ENCODE assay signal across 8 cellular contexts in genomic region chr2:62457555-62457954, GRCh38. TPM values are rescaled to one million over a fixed set of nuclear protein-coding genes. Genes with fewer than 3 reads are reported as not detected.
DNase-seq lines count a peak whose midpoint lies in the region; ATAC-seq, FAIRE-seq and TF ChIP-seq lines count a peak whose summit lies in the region.

No MANE protein-coding gene starts in this region.

- H3K27me3 ChIP-seq in K562 (ENCODE audit: control insufficient read depth in 2 of 2, insufficient read depth in 2 of 2, low read length in 2 of 2) (peaks cover 0 to 10% of the 10 kb centered on the region in 2 experiments; a peak in 3 of 5 replicates), lower lobe of right lung (ENCODE audit: low read depth) (no peaks in the 10 kb centered on the region), tibial artery (no peaks in the 10 kb centered on the region)

- no peaks in the 10 kb centered on the region for H3K9me3 ChIP-seq in K562 (replicated peaks; ENCODE audit: control insufficient read depth, insufficient read depth, low read depth, low read length)
- H3K9me3 ChIP-seq in lower lobe of right lung, result no peaks in the 10 kb centered on the region
- H3K9me3 ChIP-seq in tibial artery, result no peaks in the 10 kb centered on the region

- H3K9me1 ChIP-seq in K562 (ENCODE audit: control insufficient read depth, insufficient read depth, low read length), result no peaks in the 10 kb centered on the region

- H3K36me3 Mint-ChIP-seq in activated T-cell treated with anti-CD3 and anti-CD28 coated beads, Interleukin-2, amount 50 U/mL, for 4 hours (ENCODE audit: insufficient read depth), result no peaks in the 10 kb centered on the region

- intact Hi-C loops in K562 (cut with micrococcal nuclease) (loop anchor here (1.0 to 10.0 kb wide), 6 partner anchors 250 to 845 kb away; partner anchors contain the start of gene EHBP1), lower lobe of right lung (cut with DNase I) (loop anchor here (2.0 kb wide), 1 partner anchor 317 kb away; no protein-coding TSS in a partner anchor), tibial artery (cut with DNase I; ENCODE audit: low total_unique reads) (loop anchor here (1.0 kb wide), 1 partner anchor 318 kb away; no protein-coding TSS in a partner anchor)

- no peaks in the 10 kb centered on the region for H4K20me1 ChIP-seq in K562 (replicated peaks; ENCODE audit: control insufficient read depth, insufficient read depth, low read length)

- DNase-seq in activated T-cell treated with anti-CD3 and anti-CD28 coated beads, Interleukin-2, amount 50 U/mL, for 4 hours, result no peak
- no peak for DNase-seq in activated T-cell treated with anti-CD3 and anti-CD28 coated beads, Interleukin-2, amount 50 U/mL, for 48 hours
- DNase-seq in K562 (ENCODE audit: extremely low read depth in 1 of 4, low spot score in 3 of 4), result no peak
- DNase-seq in lower lobe of right lung, result no peak
- no peak for DNase-seq in tibial artery
- DNase-seq in GM13976 (ENCODE audit: low spot score), result no peak
- DNase-seq in NCI-H1436 treated with DMSO at 0.1 percent for 48 hours (lab: John Stamatoyannopoulos, UW), result no peak

- peak overlapping the region; percentile 93; the same call in 1 of the 2 replicates for H2AFZ ChIP-seq in K562 (ENCODE audit: low read depth, low read length)

- H3K36me3 ChIP-seq in K562 (ENCODE audit: control insufficient read depth, insufficient read depth, low read length) (no peaks in the 10 kb centered on the region), lower lobe of right lung (no peaks in the 10 kb centered on the region), tibial artery (no peaks in the 10 kb centered on the region)

- H3K79me2 ChIP-seq in K562 (ENCODE audit: control insufficient read depth, insufficient read depth, low read length), result no peaks in the 10 kb centered on the region

- no peaks in the 10 kb centered on the region for H3K9me3 Mint-ChIP-seq in activated T-cell treated with anti-CD3 and anti-CD28 coated beads, Interleukin-2, amount 50 U/mL, for 4 hours

- no peak overlapping the region for H3K27ac ChIP-seq in K562 (ENCODE audit: extremely low read depth, low read depth, low read length)
- H3K27ac ChIP-seq in lower lobe of right lung, result no peak overlapping the region
- peak overlapping the region; percentile 68 to 69 for H3K27ac ChIP-seq in tibial artery

- TF ChIP-seq RAD21 in K562 (CRISPR knock-in tag; conservative IDR thresholded peaks at IDR 0.05 in 1 of 2, IDR thresholded peaks at IDR 0.05 in 1 of 2), result no peak

- peak; percentile 35 for FAIRE-seq in K562 (lab: Jason Lieb, UNC)

- TF ChIP-seq POLR2A in K562 (conservative IDR thresholded peaks at IDR 0.05), result no peak

- H3K4me1 Mint-ChIP-seq in activated T-cell treated with anti-CD3 and anti-CD28 coated beads, Interleukin-2, amount 50 U/mL, for 4 hours (ENCODE audit: low read depth), result peaks cover 2% of the 10 kb centered on the region

- BruUV-seq in K562 (replicated peaks; lab: Mats Ljungman, UMichigan), result no TSS peak

- no peak for ATAC-seq in activated T-cell treated with anti-CD3 and anti-CD28 coated beads, Interleukin-2, amount 50 U/mL, for 4 hours
- no peak; the same call in 2 of the 3 replicates for ATAC-seq in K562
- no peak for ATAC-seq in lower lobe of right lung
- no peak for ATAC-seq in GM19463 (IDR thresholded peaks at IDR 0.05; ENCODE audit: unreplicated experiment)

- CTCF ChIA-PET in K562 (lab: Yijun Ruan, JAX; ENCODE audit: low intra/inter-chr PET ratio), result interaction anchor here (0.6 to 3.5 kb wide), 4 partner anchors 318 to 844 kb away, joined by 3 to 28 read pairs (median 3); no protein-coding TSS in a partner anchor

- peak overlapping the region; percentile 42 for H3K4me3 Mint-ChIP-seq in activated T-cell treated with anti-CD3 and anti-CD28 coated beads, Interleukin-2, amount 50 U/mL, for 4 hours

- POLR2A ChIA-PET in K562 (lab: Yijun Ruan, JAX), result interaction anchor here (0.6 to 2.2 kb wide), 6 partner anchors 42 to 1180 kb away, joined by 3 to 6 read pairs (median 3); partner anchors contain the start of gene EHBP1

- TF ChIP-seq EP300 in K562 (IDR thresholded peaks at IDR 0.05; ENCODE audit: low read length), result no peak

- peak overlapping the region in 1 of 2 experiments; percentile 90; a peak in 3 of 4 replicates for H3K9ac ChIP-seq in K562 (ENCODE audit: insufficient read depth in 1 of 2, low read depth in 2 of 2, low read length in 2 of 2)

- peaks cover 4 to 12% of the 10 kb centered on the region in 2 experiments; a peak in 3 of 5 replicates for H3K4me1 ChIP-seq in K562 (replicated peaks in 1 of 2; ENCODE audit: control insufficient read depth in 2 of 2, insufficient read depth in 2 of 2, low read length in 2 of 2)
- H3K4me1 ChIP-seq in lower lobe of right lung, result no peaks in the 10 kb centered on the region
- H3K4me1 ChIP-seq in tibial artery, result peaks cover 4 to 11% (median 6%) of the 10 kb centered on the region in 4 donors

- WGBS in K562 (ENCODE audit: insufficient coverage, low coverage, missing lambda C conversion rate), result 37% methylated on average over 11 of the region's 11 CpGs

- no peak for TF ChIP-seq CTCF in K562 (IDR thresholded peaks at IDR 0.05 in 2 of 3, conservative IDR thresholded peaks at IDR 0.05 in 1 of 3; ENCODE audit: insufficient read depth in 2 of 3, low read depth in 1 of 3, low read length in 3 of 3)
- no peak for TF ChIP-seq CTCF in lower lobe of right lung (IDR thresholded peaks at IDR 0.05)
- TF ChIP-seq CTCF in tibial artery (IDR thresholded peaks at IDR 0.05), result no peak
- no peak for TF ChIP-seq CTCF in GM13976 (IDR thresholded peaks at IDR 0.05; ENCODE audit: borderline replicate concordance, control extremely low read depth, extremely low read depth, insufficient read depth, missing control alignments)

- in situ Hi-C loops in K562 (cut with MboI), result loop anchor here (5.0 to 10.0 kb wide), 2 partner anchors 320 to 727 kb away; no protein-coding TSS in a partner anchor
- in situ Hi-C loops in GM13976 (cut with MboI; ENCODE audit: low sequenced_read_pairs, unreplicated experiment), result loop anchor here (5.0 to 25.0 kb wide), 2 partner anchors 320 to 580 kb away; no protein-coding TSS in a partner anchor

- H3K4me3 ChIP-seq in K562, result peak overlapping the region; percentile 46; the same call in 1 of the 2 replicates
- peak overlapping the region; percentile 67 for H3K4me3 ChIP-seq in lower lobe of right lung
- H3K4me3 ChIP-seq in tibial artery, result peak overlapping the region; percentile 58 to 77

- peak overlapping the region; percentile 82 for H3K4me2 ChIP-seq in K562 (ENCODE audit: insufficient read depth, low read length)

- H3K27me3 Mint-ChIP-seq in activated T-cell treated with anti-CD3 and anti-CD28 coated beads, Interleukin-2, amount 50 U/mL, for 4 hours (ENCODE audit: low read depth), result peaks cover 7% of the 10 kb centered on the region

TF ChIP-seq in K562, 482 proteins besides CTCF, POLR2A, EP300 and RAD21 (continues in another document):
- TF ChIP-seq MIER1 (IDR thresholded peaks at IDR 0.05; ENCODE audit: low read depth) (no peak), RBM14 (IDR thresholded peaks at IDR 0.05; ENCODE audit: borderline replicate concordance, insufficient read depth, low read depth, low read length) (no peak), TEAD4 (IDR thresholded peaks at IDR 0.05; ENCODE audit: low read length) (no peak), TEAD4 (CRISPR knock-in tag; IDR thresholded peaks at IDR 0.05; ENCODE audit: borderline replicate concordance) (no peak), HDAC1 (IDR thresholded peaks at IDR 0.05) (no peak), CBFB (CRISPR knock-in tag; IDR thresholded peaks at IDR 0.05) (no peak)
- TF ChIP-seq, protein P1, sequence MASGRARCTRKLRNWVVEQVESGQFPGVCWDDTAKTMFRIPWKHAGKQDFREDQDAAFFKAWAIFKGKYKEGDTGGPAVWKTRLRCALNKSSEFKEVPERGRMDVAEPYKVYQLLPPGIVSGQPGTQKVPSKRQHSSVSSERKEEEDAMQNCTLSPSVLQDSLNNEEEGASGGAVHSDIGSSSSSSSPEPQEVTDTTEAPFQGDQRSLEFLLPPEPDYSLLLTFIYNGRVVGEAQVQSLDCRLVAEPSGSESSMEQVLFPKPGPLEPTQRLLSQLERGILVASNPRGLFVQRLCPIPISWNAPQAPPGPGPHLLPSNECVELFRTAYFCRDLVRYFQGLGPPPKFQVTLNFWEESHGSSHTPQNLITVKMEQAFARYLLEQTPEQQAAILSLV (tag; IDR thresholded peaks at IDR 0.05), result no peak

RNA-seq across cellular contexts. Expression of gene TMEM17, which starts 48.4 kb away (rescaled TPM):
- under 1 TPM in 2 of 3 donors, not detected in 1; 0.08 to 0.15 TPM for total RNA-seq in activated T-cell treated with anti-CD3 and anti-CD28 coated beads, Interleukin-2, amount 50 U/mL, for 4 hours
- 2.2 and 2.9 TPM in 2 replicates for total RNA-seq in K562 (2011; cell fraction: chromatin; rRNA removed; ENCODE audit: low replicate concordance)
- total RNA-seq in K562 (2011; cell fraction: nucleolus; rRNA removed), result 1.2 and 1.7 TPM in 2 replicates
- 2.8 and 3.7 TPM in 2 replicates for total RNA-seq in K562 (2011; cell fraction: nucleoplasm; rRNA removed)
- total RNA-seq in K562 (2014; rRNA removed), result 1.0 and 1.1 TPM in 2 replicates
- 1.2 TPM in 2 replicates for total RNA-seq in K562 (2014; rRNA removed; fragmentation: Illumina TruSeq; extraction: Trizol)
- total RNA-seq in K562 (2015; rRNA removed; fragmentation: Illumina TruSeq; extraction: Trizol), result 0.87 and 0.91 TPM in 2 replicates
- total RNA-seq in K562 (2021), result 0.58 and 1.2 TPM in 2 replicates
- polyA plus RNA-seq in K562 (2011; rRNA removed), result 1.6 and 2.2 TPM in 2 replicates
- polyA plus RNA-seq in K562 (2011; cell fraction: cytosol; rRNA removed), result 0.94 and 1.4 TPM in 2 replicates
- 1.2 and 1.3 TPM in 2 replicates for polyA plus RNA-seq in K562 (2011; cell fraction: nucleus; rRNA removed)
- polyA plus RNA-seq in K562 (2012), result 0.62 and 0.89 TPM in 2 replicates
- polyA plus RNA-seq in K562 (2014; fragmentation: Illumina TruSeq; extraction: Trizol), result 0.93 and 1.2 TPM in 2 replicates
- 1 to 10 TPM in 1 of 2 experiments, under 1 TPM in 1; 0.74 to 1.6 TPM for polyA plus RNA-seq in K562 (2014; fragmentation: Nextera tagmentation; extraction: Ambion mirVana)
- polyA plus RNA-seq in K562 (2014; rRNA removed), result 1.1 and 1.3 TPM in 2 replicates
- polyA minus RNA-seq in K562 (2011; rRNA and poly(A)+ RNA removed), result 0.78 and 1.1 TPM in 2 replicates
- not detected in 2 replicates for polyA minus RNA-seq in K562 (2011; cell fraction: cytosol; rRNA and poly(A)+ RNA removed)
- 0.89 and 0.94 TPM in 2 replicates for polyA minus RNA-seq in K562 (2011; cell fraction: nucleus; rRNA and poly(A)+ RNA removed)
- 1.8 TPM for total RNA-seq in lower lobe of right lung

Comparison
In these comparisons a context has a peak if more than half of its experiments do, and no peak if none do; other contexts are left out.
1. H3K27ac ChIP-seq: peak in tibial artery (2 of 2); none in K562 (single experiment) and lower lobe of right lung (single experiment).
2. Peak in every context shown above with its lines, with median percentiles within 50 percentile points of each other: H3K4me3 ChIP-seq.